In the genomic region with DNA sequence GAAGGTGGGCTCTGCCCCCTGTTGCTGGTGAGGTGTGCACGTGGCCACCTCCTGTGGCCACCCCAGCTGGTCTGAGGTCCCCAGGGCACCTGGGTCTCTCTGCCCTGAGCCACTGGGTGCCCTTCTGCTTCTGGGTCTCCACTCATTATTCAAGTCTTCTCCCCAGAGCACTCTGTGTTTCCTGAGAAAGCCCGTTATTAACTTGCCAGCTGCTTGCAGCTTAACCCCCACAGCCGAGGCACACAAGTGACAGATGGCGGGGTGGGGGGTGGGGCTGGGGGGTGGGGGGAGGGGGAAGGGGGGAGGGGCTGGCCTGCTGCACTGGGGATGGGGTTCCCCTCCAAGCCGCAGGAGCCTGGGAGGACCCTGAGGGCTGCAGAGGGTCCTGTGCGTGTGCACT, we compare ENCODE assay signal across 21 cellular contexts. TPM values are rescaled to one million over a fixed set of nuclear protein-coding genes. Genes with fewer than 3 reads are reported as not detected.
DNase-seq lines count a peak whose midpoint lies in the region; ATAC-seq and TF ChIP-seq lines count a peak whose summit lies in the region.
"Had no signal": no experiment of that assay in that cellular context is flagged by ENCODE, and none has a peak within 500 bp of the region (broad histone marks: within the 10 kb centered on the region; RNA-seq: fewer than 3 reads in every experiment).

No MANE protein-coding gene starts in this region.

- H3K4me1 ChIP-seq in BLaER1: peaks cover 99% of the 10 kb centered on the region
- H3K4me1 ChIP-seq in Loucy (ENCODE audit: insufficient read depth, low read length, poor library complexity, severe bottlenecking): peaks cover 8% of the 10 kb centered on the region
- H3K4me1 ChIP-seq: BE2C, Peyer's patch had no signal

- H3K36me3 ChIP-seq in BLaER1: 0 out of 2 replicates have a peak, but pooled peaks cover 3% of the 10 kb centered on the region
- peaks cover 3% of the 10 kb centered on the region; the same call in 1 of the 2 replicates for H3K36me3 ChIP-seq in Loucy (ENCODE audit: insufficient read depth, low read length)
- H3K36me3 ChIP-seq: BE2C had no signal

- no peak for ATAC-seq in HG02678 (IDR thresholded peaks at IDR 0.05; ENCODE audit: unreplicated experiment)
- ATAC-seq: HepG2, Right ventricle myocardium inferior had no signal

- H3K9me3 ChIP-seq in BLaER1 (no peaks in the 10 kb centered on the region), Loucy (ENCODE audit: insufficient read depth, low read depth, low read length) (no peaks in the 10 kb centered on the region)
- H3K9me3 ChIP-seq: Peyer's patch had no signal

- H3K27me3 Mint-ChIP-seq in glutamatergic neuron (ENCODE audit: unreplicated experiment): peaks cover 25% of the 10 kb centered on the region

- no peaks in the 10 kb centered on the region for H3K79me2 ChIP-seq in Loucy (ENCODE audit: insufficient read depth, low read length)

- no peaks in the 10 kb centered on the region for H3K9me2 ChIP-seq in Loucy (replicated peaks; ENCODE audit: low read depth, low read length)

- peaks cover 12% of the 10 kb centered on the region for H3K36me3 Mint-ChIP-seq in glutamatergic neuron (ENCODE audit: unreplicated experiment)

- peak overlapping the region; percentile 61 for H3K4me3 ChIP-seq in BLaER1
- H3K4me3 ChIP-seq in Loucy (ENCODE audit: low read length, poor library complexity, severe bottlenecking): no peak overlapping the region
- H3K4me3 ChIP-seq: Peyer's patch, SK-N-MC had no signal

- H3K4me2 ChIP-seq in BLaER1: peak overlapping the region; percentile 99
- H3K4me2 ChIP-seq in Loucy (ENCODE audit: low read depth, low read length, poor library complexity, severe bottlenecking): peak overlapping the region; percentile 32

- no peak overlapping the region for H2AFZ ChIP-seq in Loucy (ENCODE audit: low read length)

- TF ChIP-seq CTCF in Loucy (conservative IDR thresholded peaks at IDR 0.05; ENCODE audit: low read length) (no peak), glutamatergic neuron (IDR thresholded peaks at IDR 0.05; ENCODE audit: partially characterized antibody, unreplicated experiment) (no peak)

- H3K27ac ChIP-seq in BLaER1: peak overlapping the region; percentile 96
- H3K27ac ChIP-seq: Peyer's patch, SK-N-MC had no signal

- H3F3A ChIP-seq in Loucy (ENCODE audit: low read depth): no peaks in the 10 kb centered on the region

- peak overlapping the region; percentile 70 for H3K4me3 Mint-ChIP-seq in glutamatergic neuron (ENCODE audit: unreplicated experiment)
- H3K4me3 Mint-ChIP-seq: CD8-positive, alpha-beta memory T cell; HFFc6 had no signal

- H3K27ac Mint-ChIP-seq in glutamatergic neuron (ENCODE audit: unreplicated experiment): peak overlapping the region; percentile 90
- H3K27ac Mint-ChIP-seq: HFFc6 had no signal

- H4K20me1 ChIP-seq in BLaER1 (no peaks in the 10 kb centered on the region), Loucy (ENCODE audit: insufficient read depth, low read length, poor library complexity, severe bottlenecking) (no peaks in the 10 kb centered on the region)

- DNase-seq in NCI-H69 (lab: John Stamatoyannopoulos, UW) (peak; percentile 76), glutamatergic neuron (no peak), NCI-H1092 treated with DMSO at 0.1 percent for 48 hours (lab: John Stamatoyannopoulos, UW) (no peak), NCI-H748 (lab: John Stamatoyannopoulos, UW; ENCODE audit: unreplicated experiment) (no peak)
- DNase-seq: BE2C; CD8-positive, alpha-beta memory T cell; DND-41; H7; HFFc6; KG1; MV-4-11; NCI-H1417; NCI-H187; NK-92 treated with Interleukin-12 subunit alpha and Interleukin-12 subunit beta, amount 100 ng/mL, for 24 hours; Peyer's patch had no signal

- H3K4me1 Mint-ChIP-seq in glutamatergic neuron (ENCODE audit: low read depth, unreplicated experiment): peaks cover 15% of the 10 kb centered on the region

- H3K27me3 ChIP-seq in BLaER1 (no peaks in the 10 kb centered on the region), Loucy (ENCODE audit: insufficient read depth, low read length, poor library complexity, severe bottlenecking) (no peaks in the 10 kb centered on the region)
- H3K27me3 ChIP-seq: BE2C, Peyer's patch had no signal

- H3K9ac ChIP-seq in BLaER1 (peak overlapping the region; percentile 81), Loucy (ENCODE audit: low read depth, low read length, poor library complexity, severe bottlenecking) (no peak overlapping the region)

- peaks cover 21% of the 10 kb centered on the region for H3K9me3 Mint-ChIP-seq in glutamatergic neuron (ENCODE audit: unreplicated experiment)
- H3K9me3 Mint-ChIP-seq: CD8-positive, alpha-beta memory T cell had no signal

RNA-seq across cellular contexts. Expression of a gene that starts 40.5 kb away (rescaled TPM):
- 211 TPM for total RNA-seq in glutamatergic neuron (ENCODE audit: unreplicated experiment)
